ENCODE assay signal across 13 cellular contexts in the genomic region with DNA sequence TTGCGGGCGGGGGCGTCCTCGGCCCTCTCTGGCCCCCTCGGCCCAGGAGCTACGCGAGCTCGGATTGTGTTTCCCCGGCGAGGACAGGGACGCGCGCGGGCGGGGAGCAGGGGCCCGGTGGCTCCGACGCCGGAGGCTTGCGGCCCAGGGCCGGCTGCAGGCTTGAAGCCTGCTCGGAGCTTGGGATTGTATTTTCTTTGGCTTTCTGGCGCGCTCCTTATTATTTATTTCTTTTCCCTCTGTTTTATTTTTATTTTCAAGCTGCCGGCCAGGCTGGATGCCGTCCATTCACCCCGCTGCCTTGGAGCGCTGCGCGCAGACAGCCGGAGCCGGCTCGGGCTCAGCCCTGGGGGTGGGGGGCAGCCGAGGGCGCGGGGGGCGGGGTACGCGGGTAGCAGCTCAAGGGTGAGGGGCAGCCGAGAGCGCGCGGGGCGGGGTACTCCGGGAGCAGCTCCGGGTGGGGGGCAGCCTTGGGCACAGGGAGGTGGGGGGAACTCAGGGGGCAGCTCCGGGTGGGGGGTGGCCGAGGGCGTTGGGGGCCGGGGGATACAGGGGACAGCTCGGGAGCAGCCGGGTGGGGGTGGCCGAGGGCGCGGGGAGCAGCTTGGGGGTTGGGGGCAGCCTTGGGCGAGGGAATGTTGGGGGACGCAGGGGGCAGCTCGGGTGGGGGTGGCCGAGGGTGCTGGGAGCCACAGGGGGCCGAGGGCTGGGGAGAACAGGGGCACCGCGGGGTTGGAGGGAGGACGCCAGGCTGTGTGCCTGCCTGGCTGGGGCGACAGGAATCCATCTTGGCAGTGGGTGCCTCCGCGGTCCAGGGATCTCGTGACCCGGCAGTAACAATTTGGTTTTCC. TPM values are rescaled to one million over a fixed set of nuclear protein-coding genes. Genes with fewer than 3 reads are reported as not detected.
DNase-seq lines count a peak whose midpoint lies in the region; ATAC-seq, FAIRE-seq and TF ChIP-seq lines count a peak whose summit lies in the region.
"Had no signal": no experiment of that assay in that cellular context is flagged by ENCODE, and none has a peak within 500 bp of the region (broad histone marks: within the 10 kb centered on the region; RNA-seq: fewer than 3 reads in every experiment).

No MANE protein-coding gene starts in this region.

- no peak for DNase-seq in astrocyte (ENCODE audit: low read depth)
- DNase-seq in heart left ventricle, result peak in 3 of 5 donors; percentile 24 to 60 (median 31)
- DNase-seq in mesothelial cell of epicardium (ENCODE audit: low spot score in 2 of 2, unreplicated experiment in 2 of 2), result no peak
- DNase-seq in thyroid gland, result peak; percentile 10 to 11
- no peak for DNase-seq in urothelium cell line (ENCODE audit: low spot score)
- no peak for DNase-seq in activated naive CD8-positive, alpha-beta T cell treated with anti-CD3 and anti-CD28 coated beads for 36 hours
- DNase-seq in ecto neural progenitor cell (ENCODE audit: low spot score), result no peak
- DNase-seq: NCI-H774 had no signal

- 30 to 42% (median 34%) methylated on average over 61 to 68 of the region's 68 CpGs for WGBS in heart left ventricle, 4 donors
- WGBS in thyroid gland, 2 donors, result 27% methylated on average over 44 of the region's 68 CpGs

- no peak for TF ChIP-seq POLR2A in heart left ventricle (IDR thresholded peaks at IDR 0.05)
- no peak for TF ChIP-seq POLR2A in thyroid gland (IDR thresholded peaks at IDR 0.05)

- H3K27ac ChIP-seq in astrocyte (ENCODE audit: low read depth, low read length), result no peak overlapping the region
- peak overlapping the region in 5 of 12 donors; percentile 35 to 63 (median 43) for H3K27ac ChIP-seq in heart left ventricle
- H3K27ac ChIP-seq in thyroid gland, result no peak overlapping the region
- H3K27ac ChIP-seq: gastroesophageal sphincter had no signal

- H3K4me2 ChIP-seq in astrocyte (ENCODE audit: low read length), result peak overlapping the region; percentile 81

- ATAC-seq in heart left ventricle, result peak in 3 of 4 donors; percentile 26 to 49 (median 44)
- no peak for ATAC-seq in GM18861 (IDR thresholded peaks at IDR 0.05; ENCODE audit: unreplicated experiment)
- ATAC-seq: gastroesophageal sphincter had no signal

- H3K27me3 Mint-ChIP-seq in astrocyte (ENCODE audit: low read depth, unreplicated experiment) (peaks cover 4% of the 10 kb centered on the region), mesothelial cell of epicardium (ENCODE audit: low read depth) (peaks cover 1% of the 10 kb centered on the region)
- no peaks in the 10 kb centered on the region for H3K27me3 Mint-ChIP-seq in activated naive CD8-positive, alpha-beta T cell treated with anti-CD3 and anti-CD28 coated beads for 36 hours
- H3K27me3 Mint-ChIP-seq: activated naive CD8-positive, alpha-beta T cell had no signal

- H3K4me3 Mint-ChIP-seq in astrocyte (ENCODE audit: unreplicated experiment), result no peak overlapping the region
- H3K4me3 Mint-ChIP-seq in mesothelial cell of epicardium, result peak overlapping the region; percentile 31
- no peak overlapping the region for H3K4me3 Mint-ChIP-seq in activated naive CD8-positive, alpha-beta T cell treated with anti-CD3 and anti-CD28 coated beads for 36 hours
- H3K4me3 Mint-ChIP-seq: activated naive CD8-positive, alpha-beta T cell; dendritic cell treated with granulocyte-macrophage colony-stimulating factor and Interleukin-4, amounts not matched to agents 40 ng/mL and 50 ng/mL, for 4 days had no signal

- H3K9me3 Mint-ChIP-seq in astrocyte (ENCODE audit: unreplicated experiment) (peaks cover 14% of the 10 kb centered on the region), mesothelial cell of epicardium (no peaks in the 10 kb centered on the region)
- no peaks in the 10 kb centered on the region for H3K9me3 Mint-ChIP-seq in activated naive CD8-positive, alpha-beta T cell treated with anti-CD3 and anti-CD28 coated beads for 36 hours
- H3K9me3 Mint-ChIP-seq: dendritic cell treated with granulocyte-macrophage colony-stimulating factor and Interleukin-4, amounts not matched to agents 40 ng/mL and 50 ng/mL, for 4 days had no signal

- no peak for FAIRE-seq in astrocyte (lab: Jason Lieb, UNC)
- FAIRE-seq in urothelium cell line (lab: Jason Lieb, UNC), result no peak

- H3K4me1 Mint-ChIP-seq in astrocyte (ENCODE audit: low read depth, unreplicated experiment) (peaks cover 9% of the 10 kb centered on the region), mesothelial cell of epicardium (peaks cover 4% of the 10 kb centered on the region)
- no peaks in the 10 kb centered on the region for H3K4me1 Mint-ChIP-seq in activated naive CD8-positive, alpha-beta T cell treated with anti-CD3 and anti-CD28 coated beads for 36 hours

- no peaks in the 10 kb centered on the region for H3K79me2 ChIP-seq in astrocyte (ENCODE audit: insufficient read depth, low read length)

- no peak for TF ChIP-seq CTCF in astrocyte (IDR thresholded peaks at IDR 0.05; ENCODE audit: insufficient read depth, low read depth, low read length)
- TF ChIP-seq CTCF in heart left ventricle (IDR thresholded peaks at IDR 0.05), result no peak
- TF ChIP-seq CTCF in mesothelial cell of epicardium (IDR thresholded peaks at IDR 0.05; ENCODE audit: unreplicated experiment), result no peak
- no peak for TF ChIP-seq CTCF in thyroid gland (IDR thresholded peaks at IDR 0.05)

- H3K27me3 ChIP-seq in astrocyte (ENCODE audit: insufficient read depth, low read length), result no peaks in the 10 kb centered on the region
- no peaks in the 10 kb centered on the region for H3K27me3 ChIP-seq in heart left ventricle
- H3K27me3 ChIP-seq in thyroid gland, result no peaks in the 10 kb centered on the region

- H3K4me3 ChIP-seq in astrocyte (ENCODE audit: insufficient read depth, low read depth, low read length) (no peak overlapping the region), heart left ventricle (peak overlapping the region in 7 of 12 donors; percentile 5 to 36 (median 26)), thyroid gland (replicated peaks in 1 of 3) (peak overlapping the region in 2 of 3 donors; percentile 6 to 20)

- H3K4me1 ChIP-seq in astrocyte (ENCODE audit: insufficient read depth, low read length) (peaks cover 10% of the 10 kb centered on the region), heart left ventricle (peaks cover 0 to 12% (median 2%) of the 10 kb centered on the region in 12 donors), thyroid gland (no peaks in the 10 kb centered on the region)

- peaks cover 2% of the 10 kb centered on the region for H3K36me3 Mint-ChIP-seq in astrocyte (ENCODE audit: low read depth, unreplicated experiment)
- H3K36me3 Mint-ChIP-seq in mesothelial cell of epicardium, result no peaks in the 10 kb centered on the region
- H3K36me3 Mint-ChIP-seq in activated naive CD8-positive, alpha-beta T cell treated with anti-CD3 and anti-CD28 coated beads for 36 hours, result no peaks in the 10 kb centered on the region

- H3K9ac ChIP-seq in astrocyte (ENCODE audit: low read length), result peak overlapping the region; percentile 50

- no peaks in the 10 kb centered on the region for H4K20me1 ChIP-seq in astrocyte (ENCODE audit: insufficient read depth, low read length)

- H3K27ac Mint-ChIP-seq in astrocyte (ENCODE audit: unreplicated experiment), result no peak overlapping the region
- H3K27ac Mint-ChIP-seq in mesothelial cell of epicardium, result no peak overlapping the region
- no peak overlapping the region for H3K27ac Mint-ChIP-seq in activated naive CD8-positive, alpha-beta T cell treated with anti-CD3 and anti-CD28 coated beads for 36 hours
- H3K27ac Mint-ChIP-seq: activated naive CD8-positive, alpha-beta T cell had no signal

- intact Hi-C loops in heart left ventricle (cut with DNase I), result loop anchor here in 4 of 10 donors (5.0 kb wide), 3 partner anchors 37 to 192 kb away; no protein-coding TSS in a partner anchor
- intact Hi-C loops in thyroid gland (cut with DNase I), result no loop called here

- H3K36me3 ChIP-seq in astrocyte (ENCODE audit: insufficient read depth, low read length), result no peaks in the 10 kb centered on the region
- no peaks in the 10 kb centered on the region for H3K36me3 ChIP-seq in heart left ventricle
- H3K36me3 ChIP-seq in thyroid gland, result no peaks in the 10 kb centered on the region
- H3K36me3 ChIP-seq: gastroesophageal sphincter had no signal

- H2AFZ ChIP-seq in astrocyte (ENCODE audit: low read depth, low read length), result peak overlapping the region; percentile 63

- H3K9me3 ChIP-seq in astrocyte (ENCODE audit: insufficient read depth, low read depth, low read length) (no peaks in the 10 kb centered on the region), heart left ventricle (no peaks in the 10 kb centered on the region), thyroid gland (no peaks in the 10 kb centered on the region)
- H3K9me3 ChIP-seq: gastroesophageal sphincter had no signal

RNA-seq across cellular contexts. Expression of a gene that starts 42.7 kb away (rescaled TPM):
- total RNA-seq in astrocyte, result 0.14 TPM in 1 of 2 replicates, not detected in the other
- under 1 TPM in 4 of 9 donors, not detected in 5; 0.16 to 0.50 (median 0.31) TPM for total RNA-seq in heart left ventricle
- under 1 TPM in 1 of 2 donors, not detected in 1; 0.08 TPM for polyA plus RNA-seq in heart left ventricle
- total RNA-seq in mesothelial cell of epicardium, result not detected in 3 replicates
- total RNA-seq in thyroid gland, result under 1 TPM in 2 of 4 donors, not detected in 2; 0.11 to 0.81 TPM
- not detected for total RNA-seq in activated naive CD8-positive, alpha-beta T cell treated with anti-CD3 and anti-CD28 coated beads for 36 hours
- total RNA-seq: pulmonary artery endothelial cell had no signal

Comparison
In these comparisons a context has a peak if more than half of its experiments do, and no peak if none do; other contexts are left out.
1. DNase-seq: peak in heart left ventricle (3 of 5) and thyroid gland (2 of 2); none in astrocyte (single experiment), mesothelial cell of epicardium (0 of 2), urothelium cell line (single experiment), activated naive CD8-positive, alpha-beta T cell treated with anti-CD3 and anti-CD28 coated beads for 36 hours (single experiment) and ecto neural progenitor cell (single experiment).